8 cellular contexts compared by ENCODE assay signal in the genomic region with DNA sequence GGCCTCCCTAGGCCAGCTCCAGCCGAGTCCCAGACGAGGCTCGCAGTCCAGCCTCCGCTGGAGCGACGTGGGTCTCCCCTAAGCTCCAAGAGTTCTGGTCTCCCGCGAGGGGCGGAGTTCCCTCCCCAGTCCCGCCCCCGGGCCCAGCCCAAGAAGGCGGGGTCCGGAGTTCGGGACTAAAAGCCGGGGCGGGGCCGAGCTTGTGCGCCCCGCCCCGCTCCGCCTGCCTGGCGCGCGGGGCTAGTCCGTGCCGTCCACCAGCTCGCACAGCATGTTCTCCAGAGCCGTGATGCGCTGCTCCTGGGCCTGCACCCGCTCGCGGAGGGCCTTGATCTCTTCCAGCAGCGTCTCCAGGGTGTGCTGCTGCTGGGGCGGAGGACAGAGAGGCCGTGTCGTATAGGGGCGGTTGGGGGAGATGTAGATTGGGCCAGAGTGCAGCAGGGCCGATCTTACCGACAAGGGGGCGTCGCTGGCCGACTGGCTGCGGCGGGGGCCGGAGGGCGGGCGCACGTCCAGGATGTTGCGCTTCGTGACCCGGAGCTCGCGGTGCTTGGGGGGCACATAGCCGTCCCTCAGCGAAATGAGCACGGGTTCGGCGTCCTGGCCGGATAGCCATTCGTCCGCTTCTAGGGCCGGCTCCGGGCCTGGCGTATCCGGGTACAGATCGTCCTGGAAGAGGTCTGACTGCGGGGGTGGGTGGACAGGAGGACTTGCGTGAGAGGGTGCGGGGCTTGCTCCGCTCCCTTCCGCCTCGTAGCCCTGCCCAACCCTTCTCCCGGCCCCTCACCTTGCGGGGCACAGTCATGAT. TPM values are rescaled to one million over a fixed set of nuclear protein-coding genes. Genes with fewer than 3 reads are reported as not detected.
DNase-seq lines count a peak whose midpoint lies in the region; ATAC-seq, FAIRE-seq and TF ChIP-seq lines count a peak whose summit lies in the region.

No MANE protein-coding gene starts in this region.

- H3K9ac ChIP-seq in kidney (ENCODE audit: low read length in 2 of 2) = no peak overlapping the region

- TF ChIP-seq CTCF in CD4-positive, alpha-beta T cell (IDR thresholded peaks at IDR 0.05) = no peak
- TF ChIP-seq CTCF in kidney (IDR thresholded peaks at IDR 0.05; ENCODE audit: borderline replicate concordance, extremely low read depth, insufficient read depth) = no peak

- H3K4me3 Mint-ChIP-seq in CD4-positive, alpha-beta T cell = peak overlapping the region; percentile 91
- peak overlapping the region; percentile 75 for H3K4me3 Mint-ChIP-seq in activated CD4-positive, alpha-beta T cell treated with anti-CD3 and anti-CD28 coated beads for 36 hours

- peak; percentile 66 to 88 (median 78) for DNase-seq in CD4-positive, alpha-beta T cell
- peak; percentile 78 for DNase-seq in NCI-H1105 (lab: John Stamatoyannopoulos, UW)
- DNase-seq in activated CD4-positive, alpha-beta T cell treated with anti-CD3 and anti-CD28 coated beads for 36 hours = peak; percentile 92
- DNase-seq in cerebellum (ENCODE audit: low spot score) = peak; percentile 89
- DNase-seq in kidney = peak; percentile 94
- DNase-seq in stimulated activated CD4-positive, alpha-beta T cell treated with anti-CD3 and anti-CD28 coated beads, Interleukin-15, amount 100 ng/mL, for 1 hour (ENCODE audit: low read depth in 1 of 2, low spot score in 1 of 2) = peak; percentile 73 to 81
- DNase-seq in HTR-8/SVneo (ENCODE audit: insufficient read length, low spot score) = no peak

- H3K27ac ChIP-seq in CD4-positive, alpha-beta T cell (ENCODE audit: low read depth, low read length) = peak overlapping the region; percentile 44
- H3K27ac ChIP-seq in kidney (ENCODE audit: low read depth in 2 of 2, low read length in 2 of 2) = no peak overlapping the region

- H3K9me3 ChIP-seq in CD4-positive, alpha-beta T cell (ENCODE audit: control insufficient read depth, low read length) = no peaks in the 10 kb centered on the region
- no peaks in the 10 kb centered on the region for H3K9me3 ChIP-seq in kidney (ENCODE audit: control insufficient read depth in 1 of 2, low read length in 2 of 2)

- peak overlapping the region; percentile 9 to 54 for H3K4me3 ChIP-seq in kidney (ENCODE audit: low read length in 2 of 2)

- no peaks in the 10 kb centered on the region for H3K9me3 Mint-ChIP-seq in CD4-positive, alpha-beta T cell
- H3K9me3 Mint-ChIP-seq in activated CD4-positive, alpha-beta T cell treated with anti-CD3 and anti-CD28 coated beads for 36 hours (ENCODE audit: low read depth) = no peaks in the 10 kb centered on the region

- H3K4me1 Mint-ChIP-seq in CD4-positive, alpha-beta T cell (ENCODE audit: low read depth) = peaks cover 40% of the 10 kb centered on the region
- peaks cover 41% of the 10 kb centered on the region for H3K4me1 Mint-ChIP-seq in activated CD4-positive, alpha-beta T cell treated with anti-CD3 and anti-CD28 coated beads for 36 hours

- no peaks in the 10 kb centered on the region for H3K27me3 ChIP-seq in CD4-positive, alpha-beta T cell (ENCODE audit: control insufficient read depth, insufficient read depth, low read length)

- peak overlapping the region; percentile 79 for H3K27ac Mint-ChIP-seq in CD4-positive, alpha-beta T cell
- peak overlapping the region; percentile 63 for H3K27ac Mint-ChIP-seq in activated CD4-positive, alpha-beta T cell treated with anti-CD3 and anti-CD28 coated beads for 36 hours

- no peaks in the 10 kb centered on the region for H3K36me3 Mint-ChIP-seq in CD4-positive, alpha-beta T cell (ENCODE audit: low read depth)
- peaks cover 2% of the 10 kb centered on the region for H3K36me3 Mint-ChIP-seq in activated CD4-positive, alpha-beta T cell treated with anti-CD3 and anti-CD28 coated beads for 36 hours (ENCODE audit: low read depth)

- CTCF ChIA-PET in CD4-positive, alpha-beta T cell (lab: Charles Lee) = interaction anchor here (0.8 to 6.5 kb wide), 8 partner anchors 16 to 164 kb away, joined by 3 to 96 read pairs (median 11); a partner anchor contains a TSS
- CTCF ChIA-PET in activated CD4-positive, alpha-beta T cell treated with anti-CD3 and anti-CD28 coated beads for 36 hours (lab: Charles Lee) = interaction anchor here (0.6 to 4.3 kb wide), 19 partner anchors 9 to 316 kb away, joined by 3 to 93 read pairs (median 6); a partner anchor contains a TSS

- no peaks in the 10 kb centered on the region for H3K27me3 Mint-ChIP-seq in CD4-positive, alpha-beta T cell
- H3K27me3 Mint-ChIP-seq in activated CD4-positive, alpha-beta T cell treated with anti-CD3 and anti-CD28 coated beads for 36 hours = peaks cover 2% of the 10 kb centered on the region

- no peaks in the 10 kb centered on the region for H3K36me3 ChIP-seq in kidney (ENCODE audit: control insufficient read depth in 1 of 2, insufficient read depth in 2 of 2, low read length in 2 of 2)

- peak; percentile 45 for ATAC-seq in CD4-positive, alpha-beta T cell (ENCODE audit: poor library complexity)
- ATAC-seq in GM21447 (IDR thresholded peaks at IDR 0.05; ENCODE audit: unreplicated experiment) = peak; percentile 52
- peak; percentile 51 for ATAC-seq in activated CD4-positive, alpha-beta T cell treated with anti-CD3 and anti-CD28 coated beads for 36 hours

- peaks cover 17 to 33% of the 10 kb centered on the region in 2 donors for H3K4me1 ChIP-seq in kidney (ENCODE audit: control insufficient read depth in 1 of 2, insufficient read depth in 1 of 2, low read depth in 1 of 2, low read length in 2 of 2)

- intact Hi-C loops in CD4-positive, alpha-beta T cell (cut with DNase I, micrococcal nuclease) = loop anchor here (1.0 to 10.0 kb wide), 4 partner anchors 26 to 319 kb away; a partner anchor contains a TSS
- intact Hi-C loops in activated CD4-positive, alpha-beta T cell treated with anti-CD3 and anti-CD28 coated beads for 36 hours (cut with DNase I, micrococcal nuclease) = loop anchor here (1.0 to 10.0 kb wide), 8 partner anchors 9 to 891 kb away; a partner anchor contains a TSS
- intact Hi-C loops in kidney (cut with DNase I) = no loop called here

- FAIRE-seq in kidney (lab: Jason Lieb, UNC) (no peak), HTR-8/SVneo (lab: Jason Lieb, UNC) (no peak)

- POLR2A ChIA-PET in CD4-positive, alpha-beta T cell (lab: Charles Lee) = interaction anchor here (0.8 to 4.3 kb wide), 18 partner anchors 9 to 315 kb away, joined by 3 to 40 read pairs (median 4); a partner anchor contains a TSS
- POLR2A ChIA-PET in activated CD4-positive, alpha-beta T cell treated with anti-CD3 and anti-CD28 coated beads for 36 hours (lab: Charles Lee) = interaction anchor here (0.6 to 3.0 kb wide), 6 partner anchors 10 to 351 kb away, joined by 3 to 11 read pairs (median 4); a partner anchor contains a TSS

RNA-seq across cellular contexts. Expression of a gene that starts 7.0 kb away (rescaled TPM):
- 1 to 10 TPM; 2.8 to 3.3 TPM for total RNA-seq in CD4-positive, alpha-beta T cell
- total RNA-seq in activated CD4-positive, alpha-beta T cell treated with anti-CD3 and anti-CD28 coated beads for 36 hours = 10 to 100 TPM; 13.9 to 14.2 TPM
- total RNA-seq in cerebellum (1.3 TPM), kidney (5.9 TPM)
- polyA plus RNA-seq in kidney (ENCODE audit: insufficient read depth, low read depth, low replicate concordance) = 2.1 TPM

RNA-seq across cellular contexts. Expression of a gene that starts 22.8 kb away (rescaled TPM):
- total RNA-seq in CD4-positive, alpha-beta T cell = 1 to 10 TPM; 2.1 to 3.0 TPM
- 10 to 100 TPM; 17.3 to 20.2 TPM for total RNA-seq in activated CD4-positive, alpha-beta T cell treated with anti-CD3 and anti-CD28 coated beads for 36 hours
- total RNA-seq in cerebellum (28.6 TPM), kidney (3.3 TPM)
- 2.8 TPM for polyA plus RNA-seq in kidney (ENCODE audit: insufficient read depth, low read depth, low replicate concordance)

RNA-seq across cellular contexts. Expression of a gene that starts 26.2 kb away (rescaled TPM):
- total RNA-seq in CD4-positive, alpha-beta T cell = 10 to 100 TPM; 35.8 to 36.7 TPM
- total RNA-seq in activated CD4-positive, alpha-beta T cell treated with anti-CD3 and anti-CD28 coated beads for 36 hours = 10 to 100 TPM; 60.5 to 74.1 TPM
- total RNA-seq in cerebellum (35.7 TPM), kidney (41.9 TPM)
- polyA plus RNA-seq in kidney (ENCODE audit: insufficient read depth, low read depth, low replicate concordance) = 21.4 TPM

RNA-seq across cellular contexts. Expression of a gene that starts 47.2 kb away (rescaled TPM):
- 10 to 100 TPM; 45.8 to 47.7 TPM for total RNA-seq in CD4-positive, alpha-beta T cell
- total RNA-seq in activated CD4-positive, alpha-beta T cell treated with anti-CD3 and anti-CD28 coated beads for 36 hours = 10 to 100 TPM; 37.7 to 41.5 TPM
- total RNA-seq in cerebellum = 11.7 TPM
- 51.6 TPM for total RNA-seq in kidney
- 75.5 TPM for polyA plus RNA-seq in kidney (ENCODE audit: insufficient read depth, low read depth, low replicate concordance)

RNA-seq across cellular contexts. Expression of a gene that starts 48.9 kb away (rescaled TPM):
- 1 to 10 TPM; 4.1 to 4.9 TPM for total RNA-seq in CD4-positive, alpha-beta T cell
- total RNA-seq in activated CD4-positive, alpha-beta T cell treated with anti-CD3 and anti-CD28 coated beads for 36 hours = 1 to 10 TPM; 7.2 to 8.6 TPM
- total RNA-seq in cerebellum (1.8 TPM), kidney (9.8 TPM)
- 8.9 TPM for polyA plus RNA-seq in kidney (ENCODE audit: insufficient read depth, low read depth, low replicate concordance)
